14 cellular contexts compared by ENCODE assay signal in the genomic region with DNA sequence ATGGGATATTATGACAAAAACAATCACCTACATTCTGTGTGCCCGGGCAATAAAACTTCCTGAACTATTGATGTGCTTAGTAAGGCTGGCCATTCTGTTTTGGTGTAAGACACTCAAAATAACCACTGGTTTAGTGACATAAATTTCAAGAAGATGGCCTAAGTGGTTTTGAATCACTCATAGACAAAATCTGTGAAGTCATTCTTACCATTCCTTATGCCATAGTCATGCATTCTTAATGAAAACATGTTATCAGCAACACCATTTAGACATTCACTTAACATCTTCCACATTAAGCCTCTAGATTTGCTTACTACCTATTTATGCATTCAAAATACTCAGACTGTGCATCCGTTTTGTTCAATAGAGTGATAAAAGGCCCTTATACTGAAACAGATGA.
"Had no signal": no experiment of that assay in that cellular context is flagged by ENCODE, and none has a peak within 500 bp of the region (broad histone marks: within the 10 kb centered on the region; RNA-seq: fewer than 3 reads in every experiment).

No MANE protein-coding gene starts in this region.

- H3K36me3 ChIP-seq: lower lobe of right lung, upper lobe of right lung had no signal

- H3K27me3 ChIP-seq: testis, upper lobe of right lung had no signal

- H3K27me3 Mint-ChIP-seq: activated CD4-positive, alpha-beta memory T cell treated with anti-CD3 and anti-CD28 coated beads, Interleukin-2, amount 10 ng/mL, durations not matched to agents 7 days and 5 days; activated naive CD8-positive, alpha-beta T cell treated with anti-CD3 and anti-CD28 coated beads, Interleukin-2, amount 50 U/mL, for 24 hours had no signal

- H3K4me3 ChIP-seq: lower lobe of right lung, testis, upper lobe of right lung had no signal

- H3K4me1 ChIP-seq: testis, upper lobe of right lung had no signal

- H3K9me3 Mint-ChIP-seq: activated CD4-positive, alpha-beta memory T cell treated with anti-CD3 and anti-CD28 coated beads, Interleukin-2, amount 10 ng/mL, durations not matched to agents 7 days and 5 days; activated naive CD8-positive, alpha-beta T cell treated with anti-CD3 and anti-CD28 coated beads, Interleukin-2, amount 50 U/mL, for 24 hours; naive thymus-derived CD4-positive, alpha-beta T cell had no signal

- H3K4me3 Mint-ChIP-seq: activated CD4-positive, alpha-beta memory T cell treated with anti-CD3 and anti-CD28 coated beads, Interleukin-2, amount 10 ng/mL, durations not matched to agents 7 days and 5 days; activated naive CD8-positive, alpha-beta T cell treated with anti-CD3 and anti-CD28 coated beads, Interleukin-2, amount 50 U/mL, for 24 hours; naive thymus-derived CD4-positive, alpha-beta T cell had no signal

- H3K9me3 ChIP-seq: lower lobe of right lung, testis, upper lobe of right lung had no signal

- H3K36me3 Mint-ChIP-seq: naive thymus-derived CD4-positive, alpha-beta T cell had no signal

- H3K27ac ChIP-seq: lower lobe of right lung, testis, upper lobe of right lung, VCaP had no signal

- H3K27ac Mint-ChIP-seq: activated CD4-positive, alpha-beta memory T cell treated with anti-CD3 and anti-CD28 coated beads, Interleukin-2, amount 10 ng/mL, durations not matched to agents 7 days and 5 days; activated naive CD8-positive, alpha-beta T cell treated with anti-CD3 and anti-CD28 coated beads, Interleukin-2, amount 50 U/mL, for 24 hours; naive thymus-derived CD4-positive, alpha-beta T cell had no signal

- H3K4me1 Mint-ChIP-seq: activated CD4-positive, alpha-beta memory T cell treated with anti-CD3 and anti-CD28 coated beads, Interleukin-2, amount 10 ng/mL, durations not matched to agents 7 days and 5 days; activated naive CD8-positive, alpha-beta T cell treated with anti-CD3 and anti-CD28 coated beads, Interleukin-2, amount 50 U/mL, for 24 hours; naive thymus-derived CD4-positive, alpha-beta T cell had no signal

- DNase-seq: activated CD4-positive, alpha-beta memory T cell treated with anti-CD3 and anti-CD28 coated beads, Interleukin-2, amount 10 ng/mL, durations not matched to agents 7 days and 5 days; activated CD8-positive, alpha-beta memory T cell treated with anti-CD3 and anti-CD28 coated beads, Interleukin-2, amount 50 U/mL, for 4 hours; activated naive CD8-positive, alpha-beta T cell treated with anti-CD3 and anti-CD28 coated beads, Interleukin-2, amount 50 U/mL, for 24 hours; central memory CD4-positive, alpha-beta T cell; effector memory CD4-positive, alpha-beta T cell; hypothalamus; left cardiac atrium; lower lobe of right lung; naive thymus-derived CD4-positive, alpha-beta T cell; stimulated activated CD4-positive, alpha-beta T cell treated with anti-CD3 and anti-CD28 coated beads, Interleukin-2, amount 100 ng/mL, for 48 hours; stimulated activated naive CD4-positive, alpha-beta T cell treated with Interleukin-2 at 50 U/mL for 16 hours; testis; upper lobe of right lung had no signal
